In genomic region chr3:69542265-69543079, GRCh38 we compare ENCODE assay signal across 9 cellular contexts.
A peak's percentile ranks its signal among the peaks of the same experiment; 100 is the strongest.
DNase-seq lines count a peak whose midpoint lies in the region; ATAC-seq, FAIRE-seq and TF ChIP-seq lines count a peak whose summit lies in the region.
"Had no signal": no experiment of that assay in that cellular context is flagged by ENCODE, and none has a peak within 500 bp of the region (broad histone marks: within the 10 kb centered on the region; RNA-seq: fewer than 3 reads in every experiment).

No MANE protein-coding gene starts in this region.

- peak overlapping the region; percentile 75; the same call in 1 of the 2 replicates for H2BK12ac ChIP-seq in H1 (ENCODE audit: low read depth, low read length)

- no peaks in the 10 kb centered on the region for H3K79me1 ChIP-seq in H1 (ENCODE audit: low read depth, low read length)

- no peak overlapping the region for H2AK5ac ChIP-seq in H1 (ENCODE audit: low read depth, low read length)

- no peak overlapping the region for H3K14ac ChIP-seq in H1 (ENCODE audit: insufficient read length)

- H3K36me3 Mint-ChIP-seq in type B pancreatic cell: no peaks in the 10 kb centered on the region
- peaks cover 3% of the 10 kb centered on the region for H3K36me3 Mint-ChIP-seq in activated naive CD8-positive, alpha-beta T cell treated with anti-CD3 and anti-CD28 coated beads, Interleukin-2, amount 50 U/mL, for 24 hours (ENCODE audit: low read depth)

- H2BK5ac ChIP-seq in H1 (ENCODE audit: low read depth, low read length): no peak overlapping the region; the same call in 1 of the 2 replicates

- H3K4me1 ChIP-seq in SK-N-SH (ENCODE audit: control insufficient read depth in 1 of 2, insufficient read depth in 2 of 2, low read depth in 1 of 2, low read length in 1 of 2) (peaks cover 0 to 6% of the 10 kb centered on the region in 2 experiments; a peak in 2 of 4 replicates), H1 (replicated peaks in 1 of 4; ENCODE audit: control insufficient read depth in 3 of 4, insufficient read depth in 4 of 4, low read length in 3 of 4) (no peaks in the 10 kb centered on the region; a peak in 2 of 7 replicates)

- H4K5ac ChIP-seq in H1 (ENCODE audit: insufficient read length, low read depth, low read length): no peak overlapping the region

- H3K4me3 Mint-ChIP-seq in type B pancreatic cell: peak overlapping the region; percentile 88
- no peak overlapping the region for H3K4me3 Mint-ChIP-seq in activated naive CD8-positive, alpha-beta T cell treated with anti-CD3 and anti-CD28 coated beads, Interleukin-2, amount 50 U/mL, for 24 hours

- no peak overlapping the region for H3K27ac Mint-ChIP-seq in type B pancreatic cell
- H3K27ac Mint-ChIP-seq in activated naive CD8-positive, alpha-beta T cell treated with anti-CD3 and anti-CD28 coated beads, Interleukin-2, amount 50 U/mL, for 24 hours: no peak overlapping the region

- TF ChIP-seq EP300 in SK-N-SH (IDR thresholded peaks at IDR 0.05; ENCODE audit: borderline replicate concordance in 1 of 2, low read depth in 1 of 2, low read length in 1 of 2): no peak
- no peak for TF ChIP-seq EP300 in H1 (IDR thresholded peaks at IDR 0.05; ENCODE audit: borderline replicate concordance in 1 of 2, low read depth in 2 of 2, low read length in 2 of 2)

- no peaks in the 10 kb centered on the region for H3K36me3 ChIP-seq in SK-N-SH (replicated peaks in 1 of 2; ENCODE audit: control insufficient read depth in 1 of 2, insufficient read depth in 2 of 2, low read length in 1 of 2)
- H3K36me3 ChIP-seq in H1 (ENCODE audit: control insufficient read depth in 2 of 4, insufficient read depth in 4 of 4, low read length in 3 of 4): no peaks in the 10 kb centered on the region

- ATAC-seq in SK-N-SH treated with all-trans-retinoic acid at 6 μM for 48 hours: no peak; the same call in 2 of the 3 replicates
- no peak for ATAC-seq in activated naive CD8-positive, alpha-beta T cell treated with anti-CD3 and anti-CD28 coated beads, Interleukin-2, amount 50 U/mL, for 24 hours

- H3K27me3 ChIP-seq in SK-N-SH (ENCODE audit: insufficient read depth) (peaks cover 10% of the 10 kb centered on the region), H1 (replicated peaks in 1 of 4; ENCODE audit: control insufficient read depth in 3 of 4, extremely low read depth in 1 of 4, insufficient read depth in 3 of 4, low read length in 3 of 4) (peaks cover 0 to 29% (median 14%) of the 10 kb centered on the region in 4 experiments; a peak in 6 of 7 replicates)

- no peak overlapping the region for H3K4ac ChIP-seq in H1 (replicated peaks; ENCODE audit: insufficient read length, low read depth, low read length)

- peaks cover 48% of the 10 kb centered on the region for H3K27me3 Mint-ChIP-seq in type B pancreatic cell
- H3K27me3 Mint-ChIP-seq in activated naive CD8-positive, alpha-beta T cell treated with anti-CD3 and anti-CD28 coated beads, Interleukin-2, amount 50 U/mL, for 24 hours: peaks cover 39% of the 10 kb centered on the region

- no peak overlapping the region for H2BK20ac ChIP-seq in H1 (ENCODE audit: low read length)

- no peak overlapping the region for H4K91ac ChIP-seq in H1 (replicated peaks; ENCODE audit: insufficient read length, low read length)

- H3K23me2 ChIP-seq in H1 (ENCODE audit: low read depth, low read length): peaks cover 11% of the 10 kb centered on the region

- POLR2A ChIA-PET in SK-N-SH (lab: Yijun Ruan, JAX): no interaction called here
- POLR2A ChIA-PET in H1 (lab: Charles Lee; ENCODE audit: partially characterized antibody): interaction anchor here (1.0 kb wide), 1 partner anchor 10 kb away, joined by 3 read pairs; no protein-coding TSS in a partner anchor

- H3K79me2 ChIP-seq in SK-N-SH (ENCODE audit: insufficient read depth) (no peaks in the 10 kb centered on the region), H1 (ENCODE audit: control insufficient read depth in 1 of 2, insufficient read depth in 2 of 2, low read length in 2 of 2) (0 out of 4 replicates have a peak, but pooled peaks cover 0 to 4% of the 10 kb centered on the region in 2 experiments)

- H3K56ac ChIP-seq in H1 (replicated peaks; ENCODE audit: insufficient read length, low read depth, low read length): no peak overlapping the region

- no peak overlapping the region for H2AFZ ChIP-seq in SK-N-SH (ENCODE audit: low read depth)
- H2AFZ ChIP-seq in H1 (ENCODE audit: low read length): peak overlapping the region; percentile 73; the same call in 1 of the 2 replicates

- no peaks in the 10 kb centered on the region for H3F3A ChIP-seq in SK-N-SH (replicated peaks; ENCODE audit: insufficient read depth)

- peaks cover 27% of the 10 kb centered on the region for H3K4me1 Mint-ChIP-seq in type B pancreatic cell (ENCODE audit: unreplicated experiment)
- peaks cover 3% of the 10 kb centered on the region for H3K4me1 Mint-ChIP-seq in activated naive CD8-positive, alpha-beta T cell treated with anti-CD3 and anti-CD28 coated beads, Interleukin-2, amount 50 U/mL, for 24 hours

- H4K20me1 ChIP-seq in SK-N-SH (ENCODE audit: insufficient read depth) (no peaks in the 10 kb centered on the region), H1 (replicated peaks in 1 of 2; ENCODE audit: control insufficient read depth in 1 of 2, insufficient read depth in 2 of 2, low read length in 2 of 2) (no peaks in the 10 kb centered on the region)

- DNase-seq in SK-N-SH: peak; percentile 59
- peak in 1 of 2 experiments; percentile 77 for DNase-seq in H1 (ENCODE audit: low read depth in 1 of 2, low spot score in 2 of 2)
- peak; percentile 89 for DNase-seq in medulla oblongata (ENCODE audit: extremely low spot score)
- DNase-seq in type B pancreatic cell (ENCODE audit: extremely low spot score, unreplicated experiment): peak; percentile 77
- no peak for DNase-seq in activated naive CD8-positive, alpha-beta T cell treated with anti-CD3 and anti-CD28 coated beads, Interleukin-2, amount 50 U/mL, for 24 hours
- DNase-seq in activated CD4-positive, alpha-beta T cell treated with anti-CD3 and anti-CD28 coated beads, Interleukin-2, amount 50 U/mL, for 48 hours: no peak
- DNase-seq in NCI-H526 treated with DMSO at 0.1 percent for 48 hours (lab: John Stamatoyannopoulos, UW): no peak

- no peak for TF ChIP-seq CTCF in SK-N-SH (IDR thresholded peaks at IDR 0.05)
- TF ChIP-seq CTCF in H1 (IDR thresholded peaks at IDR 0.05; ENCODE audit: control extremely low read depth in 1 of 3, insufficient read depth in 1 of 3, low read depth in 1 of 3, low read length in 3 of 3): no peak
- no peak for TF ChIP-seq CTCF in type B pancreatic cell (conservative IDR thresholded peaks at IDR 0.05)

- peak overlapping the region; percentile 16; the same call in 1 of the 2 replicates for H3K18ac ChIP-seq in H1 (ENCODE audit: extremely low read depth, low read length)

- H2BK15ac ChIP-seq in H1 (ENCODE audit: low read length): no peak overlapping the region

- CTCF ChIA-PET in SK-N-SH (lab: Yijun Ruan, JAX): interaction anchor here (1.5 kb wide), 1 partner anchor 149 kb away, joined by 4 read pairs; no protein-coding TSS in a partner anchor
- CTCF ChIA-PET in H1 (lab: Charles Lee; ENCODE audit: partially characterized antibody): interaction anchor here (0.6 to 0.9 kb wide), 5 partner anchors 26 to 492 kb away, joined by 3 read pairs; no protein-coding TSS in a partner anchor

- H3K4me2 ChIP-seq in SK-N-SH: 0 out of 2 replicates have a peak overlapping the region, but pooled peaks have one; percentile 24
- H3K4me2 ChIP-seq in H1 (ENCODE audit: insufficient read depth in 1 of 2, low read depth in 2 of 2, low read length in 2 of 2): peak overlapping the region; percentile 76 to 84

- H3K9me2 ChIP-seq in SK-N-SH: no peaks in the 10 kb centered on the region

- H3K4me3 ChIP-seq in SK-N-SH (ENCODE audit: low read depth in 2 of 2, low read length in 1 of 2) (peak overlapping the region in 1 of 2 experiments; percentile 36; a peak in 1 of 4 replicates), H1 (ENCODE audit: extremely low read depth in 1 of 4, insufficient read depth in 2 of 4, low read depth in 3 of 4, low read length in 4 of 4) (peak overlapping the region; percentile 45 to 71 (median 54))

- no peak for TF ChIP-seq RAD21 in SK-N-SH (IDR thresholded peaks at IDR 0.05; ENCODE audit: low read length)
- no peak for TF ChIP-seq RAD21 in H1 (IDR thresholded peaks at IDR 0.05 in 1 of 2, conservative IDR thresholded peaks at IDR 0.05 in 1 of 2; ENCODE audit: low read depth in 2 of 2, low read length in 2 of 2)

- FAIRE-seq in H1 (lab: Jason Lieb, UNC): no peak

- no peak overlapping the region for H2BK120ac ChIP-seq in H1 (replicated peaks; ENCODE audit: low read depth, low read length)

- H3K27ac ChIP-seq in SK-N-SH (ENCODE audit: low read depth in 2 of 2, low read length in 1 of 2) (no peak overlapping the region), H1 (ENCODE audit: low read depth, low read length) (no peak overlapping the region)
- H3K27ac ChIP-seq: C4-2B had no signal

- no peaks in the 10 kb centered on the region for H3K9me3 Mint-ChIP-seq in type B pancreatic cell
- H3K9me3 Mint-ChIP-seq in activated naive CD8-positive, alpha-beta T cell treated with anti-CD3 and anti-CD28 coated beads, Interleukin-2, amount 50 U/mL, for 24 hours: no peaks in the 10 kb centered on the region

- H3K9ac ChIP-seq in SK-N-SH: no peak overlapping the region
- no peak overlapping the region; a peak in 1 of 7 replicates for H3K9ac ChIP-seq in H1 (replicated peaks in 1 of 4; ENCODE audit: extremely low read depth in 1 of 4, low read depth in 3 of 4, low read length in 3 of 4)

- peak overlapping the region; percentile 48; the same call in 1 of the 2 replicates for H4K8ac ChIP-seq in H1 (ENCODE audit: extremely low read depth, insufficient read depth, low read length)

- H3K23ac ChIP-seq in H1 (ENCODE audit: insufficient read length): no peak overlapping the region

- WGBS in SK-N-SH (ENCODE audit: low lambda C conversion rate): 6% methylated on average over 52 of the region's 66 CpGs
- 2% methylated on average over 27 of the region's 66 CpGs; no CpG with 5 or more reads in 1 of the 2 experiments for WGBS in H1 (ENCODE audit: extremely low coverage in 1 of 2, insufficient coverage in 1 of 2, insufficient read length in 1 of 2, insufficient replicate concordance in 2 of 2, low coverage in 1 of 2, low lambda C conversion rate in 2 of 2, missing lambda C conversion rate in 1 of 2), 2 experiments

- TF ChIP-seq POLR2A in H1 (IDR thresholded peaks at IDR 0.05; ENCODE audit: control extremely low read depth in 1 of 2, low read depth in 2 of 2, low read length in 2 of 2): no peak

- no peaks in the 10 kb centered on the region for H3K9me3 ChIP-seq in SK-N-SH
- H3K9me3 ChIP-seq in H1 (ENCODE audit: insufficient read depth in 2 of 2, low read depth in 1 of 2, low read length in 1 of 2): no peaks in the 10 kb centered on the region

TF ChIP-seq in SK-N-SH treated with all-trans-retinoic acid at 6 μM for 48 hours, 23 proteins besides CTCF, POLR2A, EP300 and RAD21 (continues in another document):
- TF ChIP-seq PPARA (CRISPR knock-in tag; IDR thresholded peaks at IDR 0.05; ENCODE audit: borderline replicate concordance): no peak

TF ChIP-seq in H1, 55 proteins besides CTCF, POLR2A, EP300 and RAD21 (continues in another document):
- TF ChIP-seq, protein P1, sequence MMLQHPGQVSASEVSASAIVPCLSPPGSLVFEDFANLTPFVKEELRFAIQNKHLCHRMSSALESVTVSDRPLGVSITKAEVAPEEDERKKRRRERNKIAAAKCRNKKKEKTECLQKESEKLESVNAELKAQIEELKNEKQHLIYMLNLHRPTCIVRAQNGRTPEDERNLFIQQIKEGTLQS (IDR thresholded peaks at IDR 0.05; ENCODE audit: insufficient read depth, low read depth, low read length): no peak
- no peak for TF ChIP-seq CTBP2 (IDR thresholded peaks at IDR 0.05; ENCODE audit: borderline replicate concordance, insufficient read depth, insufficient read length, low read length)

Comparison
In these comparisons a context has a peak if more than half of its experiments do, and no peak if none do; other contexts are left out.
1. DNase-seq: peak in SK-N-SH (single experiment), medulla oblongata (single experiment) and type B pancreatic cell (single experiment); none in activated naive CD8-positive, alpha-beta T cell treated with anti-CD3 and anti-CD28 coated beads, Interleukin-2, amount 50 U/mL, for 24 hours (single experiment), activated CD4-positive, alpha-beta T cell treated with anti-CD3 and anti-CD28 coated beads, Interleukin-2, amount 50 U/mL, for 48 hours (0 of 2) and NCI-H526 treated with DMSO at 0.1 percent for 48 hours (single experiment).
2. Of the 17 proteins assayed by ChIP-seq in both H1 and SK-N-SH: peak only in H1: MAX; only in SK-N-SH: none; in both: none; in neither: 16.